1 cellular context compared by ENCODE assay signal in the genomic region with DNA sequence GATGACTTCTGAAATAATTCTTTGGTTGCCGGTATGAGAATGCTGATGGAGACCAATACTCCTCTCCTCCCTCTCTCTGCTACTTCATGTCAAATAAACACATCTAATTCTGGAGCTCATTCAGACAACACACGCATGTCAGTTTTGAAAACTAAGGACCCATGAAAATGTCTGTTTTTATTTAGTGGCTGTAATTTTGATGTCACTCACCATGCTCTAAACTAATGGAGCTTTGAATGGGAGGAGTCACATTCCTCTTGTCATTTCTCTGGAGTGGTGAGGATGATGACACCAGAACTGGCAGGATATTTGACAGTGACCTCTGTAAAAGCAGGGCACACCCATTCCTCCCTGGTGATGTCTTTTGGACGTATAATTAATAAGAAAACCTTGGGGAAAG.
TF ChIP-seq lines count a peak whose summit lies in the region.

No MANE protein-coding gene starts in this region.

TF ChIP-seq in HepG2, 621 proteins besides CTCF, POLR2A, EP300 and RAD21 (continued from another document):
- TF ChIP-seq, protein P1, sequence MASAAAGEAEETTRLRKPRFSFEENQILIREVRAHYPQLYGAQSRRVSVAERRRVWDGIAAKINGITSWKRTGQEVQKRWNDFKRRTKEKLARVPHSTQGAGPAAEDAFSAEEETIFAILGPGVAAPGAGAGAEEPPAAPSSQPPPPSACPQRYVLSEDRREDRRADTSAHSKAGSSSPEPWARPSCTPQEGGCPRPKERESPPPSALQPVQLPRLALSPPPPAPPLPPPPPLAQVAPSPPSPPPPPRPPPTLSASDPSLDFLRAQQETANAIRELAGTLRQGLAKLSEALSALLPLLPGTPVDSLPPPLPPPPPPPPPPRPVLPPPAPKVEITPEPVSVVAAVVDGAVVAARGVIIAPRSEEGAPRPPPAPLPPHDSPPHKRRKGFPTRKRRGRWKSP (CRISPR knock-in tag; IDR thresholded peaks at IDR 0.05) = no peak
- TF ChIP-seq ZNF331 (CRISPR knock-in tag; IDR thresholded peaks at IDR 0.05) = no peak
- no peak for TF ChIP-seq TMF1 (CRISPR knock-in tag; IDR thresholded peaks at IDR 0.05; ENCODE audit: low read depth)
- TF ChIP-seq ZNF768 (CRISPR knock-in tag; IDR thresholded peaks at IDR 0.05) = no peak
- no peak for TF ChIP-seq ZNF777 (CRISPR knock-in tag; IDR thresholded peaks at IDR 0.05)
